ENCODE assay signal across 9 cellular contexts in the genomic region with DNA sequence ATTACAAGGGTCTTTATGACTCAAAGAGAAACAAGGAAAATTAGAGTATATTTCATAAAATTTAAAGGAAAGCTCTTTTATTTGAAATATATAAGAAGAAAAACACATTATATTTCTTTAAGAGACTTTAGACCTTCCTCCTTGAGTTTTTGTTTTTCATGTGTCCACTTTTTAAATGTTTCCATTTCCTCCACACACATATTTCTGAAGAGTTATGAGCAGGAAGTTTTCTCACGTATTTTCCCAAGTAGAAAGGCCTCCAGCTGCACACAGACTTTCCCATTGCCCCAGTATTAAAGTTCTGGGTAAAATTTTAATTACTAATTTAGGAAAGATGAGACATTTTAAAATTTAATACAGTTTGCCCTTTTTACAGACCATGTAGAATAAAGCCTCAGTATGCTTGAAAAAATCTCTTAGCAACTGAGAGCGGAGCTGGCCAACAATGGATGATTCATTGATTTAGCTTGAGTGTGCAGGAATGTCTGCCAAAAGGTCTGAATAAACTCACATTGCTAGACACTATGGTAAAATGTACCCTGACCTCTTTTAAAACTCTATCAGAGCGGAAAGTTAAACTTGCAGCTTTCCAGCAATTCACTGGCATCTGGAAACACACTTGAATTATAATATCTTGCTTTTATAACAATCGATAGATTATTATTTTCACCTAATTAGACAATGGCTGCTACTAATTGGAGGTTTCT. TPM values are rescaled to one million over a fixed set of nuclear protein-coding genes. Genes with fewer than 3 reads are reported as not detected.
A peak's percentile ranks its signal among the peaks of the same experiment; 100 is the strongest.
DNase-seq lines count a peak whose midpoint lies in the region; ATAC-seq and TF ChIP-seq lines count a peak whose summit lies in the region.
"Had no signal": no experiment of that assay in that cellular context is flagged by ENCODE, and none has a peak within 500 bp of the region (broad histone marks: within the 10 kb centered on the region; RNA-seq: fewer than 3 reads in every experiment).

No MANE protein-coding gene starts in this region.

- H3K27me3 ChIP-seq in right cardiac atrium (ENCODE audit: control insufficient read depth, insufficient read depth) = no peaks in the 10 kb centered on the region

- in situ Hi-C loops in astrocyte of the cerebellum (cut with HindIII; ENCODE audit: low sequenced_read_pairs) = no loop called here

- H3K4me1 ChIP-seq in right cardiac atrium (ENCODE audit: control insufficient read depth, insufficient read depth, low read length) = no peaks in the 10 kb centered on the region

- no peak for TF ChIP-seq CTCF in astrocyte of the cerebellum (IDR thresholded peaks at IDR 0.05; ENCODE audit: low read depth, low read length, missing control alignments)

- DNase-seq in GM04504 (ENCODE audit: low read depth) (peak; percentile 79), astrocyte of the cerebellum (ENCODE audit: low read depth) (peak; percentile 96), right cardiac atrium (peak in 2 of 3 donors; percentile 35 to 37), retina (peak; percentile 37), NCI-H1694 (lab: John Stamatoyannopoulos, UW) (no peak), GM19238 (ENCODE audit: insufficient read length, low spot score) (no peak)

- intact Hi-C loops in right cardiac atrium (cut with DNase I) = loop anchor here in 2 of 4 donors (5.0 to 10.0 kb wide), 2 partner anchors 100 to 102 kb away; no protein-coding TSS in a partner anchor

- ATAC-seq in right cardiac atrium = peak; percentile 91 to 94
- ATAC-seq in HG03439 (IDR thresholded peaks at IDR 0.05; ENCODE audit: unreplicated experiment) = no peak
- ATAC-seq in HG02798 (IDR thresholded peaks at IDR 0.05; ENCODE audit: poor library complexity, unreplicated experiment) = no peak
- ATAC-seq: activated CD4-positive, CD25-positive, alpha-beta regulatory T cell treated with anti-CD3 and anti-CD28 coated beads, Interleukin-2, amount 50 U/mL, for 24 hours had no signal

- H3K9me3 ChIP-seq in right cardiac atrium (ENCODE audit: control insufficient read depth, low read length) = no peaks in the 10 kb centered on the region

- WGBS in right cardiac atrium = 28% methylated on average over 4 of the region's 4 CpGs

- H3K4me3 ChIP-seq in astrocyte of the cerebellum (ENCODE audit: low read depth, low read length) (no peak overlapping the region), right cardiac atrium (ENCODE audit: low read length) (no peak overlapping the region)

- H3K27ac ChIP-seq in right cardiac atrium (ENCODE audit: low read length) = no peak overlapping the region

RNA-seq across cellular contexts. Expression of gene DDAH1, which starts 57.9 kb away (rescaled TPM):
- total RNA-seq in right cardiac atrium = 10 to 100 TPM in 1 of 4 donors, 1 to 10 TPM in 3; 4.5 to 10.1 (median 5.8) TPM
- 3.8 TPM for polyA plus RNA-seq in right cardiac atrium

Comparison
In these comparisons a context has a peak if more than half of its experiments do, and no peak if none do; other contexts are left out.
1. DNase-seq: peak in GM04504 (single experiment), astrocyte of the cerebellum (single experiment), right cardiac atrium (2 of 3) and retina (single experiment); none in NCI-H1694 (single experiment) and GM19238 (single experiment).
2. ATAC-seq: peak in right cardiac atrium (2 of 2); none in HG03439 (single experiment) and HG02798 (single experiment).